2 cellular contexts compared by ENCODE assay signal in genomic region chr7:41418337-41418736, GRCh38.
TF ChIP-seq lines count a peak whose summit lies in the region.

No MANE protein-coding gene starts in this region.

TF ChIP-seq in GM23338, 12 proteins besides CTCF, POLR2A, EP300 and RAD21:
- TF ChIP-seq NANOG (IDR thresholded peaks at IDR 0.05; ENCODE audit: borderline replicate concordance) (no peak), JUNB (IDR thresholded peaks at IDR 0.05; ENCODE audit: unreplicated experiment) (no peak), POLR2AphosphoS5 (IDR thresholded peaks at IDR 0.05; ENCODE audit: low read depth) (no peak), ZNF462 (CRISPR knock-in tag; IDR thresholded peaks at IDR 0.05) (no peak)

TF ChIP-seq in H1, 55 proteins besides CTCF, POLR2A, EP300 and RAD21:
- no peak for TF ChIP-seq SIN3A (conservative IDR thresholded peaks at IDR 0.05 in 1 of 2, IDR thresholded peaks at IDR 0.05 in 1 of 2; ENCODE audit: low read depth in 1 of 2, low read length in 2 of 2)
- no peak for TF ChIP-seq GTF2F1 (IDR thresholded peaks at IDR 0.05; ENCODE audit: borderline replicate concordance, low read depth, low read length)
- TF ChIP-seq KDM4A (IDR thresholded peaks at IDR 0.05; ENCODE audit: low read depth, low read length, severe bottlenecking) = no peak
- TF ChIP-seq CBX5 (IDR thresholded peaks at IDR 0.05; ENCODE audit: low read depth, low read length) = no peak
- TF ChIP-seq RNF2 (IDR thresholded peaks at IDR 0.05; ENCODE audit: borderline replicate concordance, low read depth, low read length, missing control alignments, poor library complexity, severe bottlenecking) = no peak
- TF ChIP-seq TBP (IDR thresholded peaks at IDR 0.05; ENCODE audit: low read depth, low read length) = no peak
- TF ChIP-seq SIX5 (IDR thresholded peaks at IDR 0.05; ENCODE audit: low read depth, low read length) = no peak
- no peak for TF ChIP-seq CHD1 (IDR thresholded peaks at IDR 0.05; ENCODE audit: low read depth, low read length)
- TF ChIP-seq JUND (IDR thresholded peaks at IDR 0.05; ENCODE audit: low read length) = no peak
- TF ChIP-seq RXRA (IDR thresholded peaks at IDR 0.05; ENCODE audit: insufficient read depth, low read depth, low read length) = no peak
- TF ChIP-seq SRF (IDR thresholded peaks at IDR 0.05; ENCODE audit: low read depth, low read length) = no peak
- TF ChIP-seq NRF1 (IDR thresholded peaks at IDR 0.05; ENCODE audit: low read depth, low read length) = no peak
